ENCODE assay signal across 2 cellular contexts in genomic region chr4:992297-993110, GRCh38.
TF ChIP-seq lines count a peak whose summit lies in the region.

No MANE protein-coding gene starts in this region.

TF ChIP-seq in A549, 52 proteins besides CTCF, POLR2A, EP300 and RAD21:
- no peak for TF ChIP-seq RFX5 (IDR thresholded peaks at IDR 0.05)
- TF ChIP-seq E2F6 (IDR thresholded peaks at IDR 0.05; ENCODE audit: borderline replicate concordance, low read depth), result no peak
- TF ChIP-seq ZFP36 (IDR thresholded peaks at IDR 0.05; ENCODE audit: borderline replicate concordance, partially characterized antibody), result no peak
- no peak for TF ChIP-seq RCOR1 (IDR thresholded peaks at IDR 0.05; ENCODE audit: low read depth, low read length)
- no peak for TF ChIP-seq ZC3H11A (IDR thresholded peaks at IDR 0.05)
- TF ChIP-seq BCL3 (IDR thresholded peaks at IDR 0.05), result no peak
- no peak for TF ChIP-seq CHD2 (IDR thresholded peaks at IDR 0.05; ENCODE audit: low read length, partially characterized antibody)
- TF ChIP-seq MAX (IDR thresholded peaks at IDR 0.05), result peak; percentile 61; the same call in 1 of the 2 replicates
- peak; percentile 83 for TF ChIP-seq USF2 (IDR thresholded peaks at IDR 0.05)

TF ChIP-seq in H1, 55 proteins besides CTCF, POLR2A, EP300 and RAD21:
- TF ChIP-seq CREB1 (IDR thresholded peaks at IDR 0.05) (no peak), PHF8 (conservative IDR thresholded peaks at IDR 0.05; ENCODE audit: low read depth, low read length) (no peak), POU5F1 (IDR thresholded peaks at IDR 0.05; ENCODE audit: low read depth, low read length) (no peak), GTF2F1 (IDR thresholded peaks at IDR 0.05; ENCODE audit: borderline replicate concordance, low read depth, low read length) (no peak), YY1 (IDR thresholded peaks at IDR 0.05; ENCODE audit: low read depth, low read length) (no peak), BRCA1 (IDR thresholded peaks at IDR 0.05; ENCODE audit: low read depth, low read length) (no peak)
